1 cellular context compared by ENCODE assay signal in the genomic region with DNA sequence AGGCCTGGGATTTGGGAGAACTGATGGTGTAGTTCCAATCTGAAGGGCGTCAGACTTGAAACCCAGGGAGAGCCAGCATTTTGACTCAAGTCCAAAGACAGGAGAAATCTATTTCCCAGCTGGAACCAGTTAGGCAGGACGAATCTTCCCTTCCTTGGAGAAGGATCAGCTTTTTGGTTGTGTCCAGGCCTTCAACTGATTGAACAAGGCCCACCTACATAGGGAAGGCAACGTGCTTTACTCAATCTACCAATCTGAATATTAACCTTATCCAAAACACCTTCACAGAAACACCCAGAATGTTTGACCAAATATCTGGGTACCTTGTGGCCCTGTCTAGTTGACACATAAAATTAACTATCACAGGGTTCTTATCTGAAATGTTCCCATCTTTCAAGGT.
TF ChIP-seq lines count a peak whose summit lies in the region.

No MANE protein-coding gene starts in this region.

TF ChIP-seq in K562, 482 proteins besides CTCF, POLR2A, EP300 and RAD21:
- TF ChIP-seq, protein P1, sequence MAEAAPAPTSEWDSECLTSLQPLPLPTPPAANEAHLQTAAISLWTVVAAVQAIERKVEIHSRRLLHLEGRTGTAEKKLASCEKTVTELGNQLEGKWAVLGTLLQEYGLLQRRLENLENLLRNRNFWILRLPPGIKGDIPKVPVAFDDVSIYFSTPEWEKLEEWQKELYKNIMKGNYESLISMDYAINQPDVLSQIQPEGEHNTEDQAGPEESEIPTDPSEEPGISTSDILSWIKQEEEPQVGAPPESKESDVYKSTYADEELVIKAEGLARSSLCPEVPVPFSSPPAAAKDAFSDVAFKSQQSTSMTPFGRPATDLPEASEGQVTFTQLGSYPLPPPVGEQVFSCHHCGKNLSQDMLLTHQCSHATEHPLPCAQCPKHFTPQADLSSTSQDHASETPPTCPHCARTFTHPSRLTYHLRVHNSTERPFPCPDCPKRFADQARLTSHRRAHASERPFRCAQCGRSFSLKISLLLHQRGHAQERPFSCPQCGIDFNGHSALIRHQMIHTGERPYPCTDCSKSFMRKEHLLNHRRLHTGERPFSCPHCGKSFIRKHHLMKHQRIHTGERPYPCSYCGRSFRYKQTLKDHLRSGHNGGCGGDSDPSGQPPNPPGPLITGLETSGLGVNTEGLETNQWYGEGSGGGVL (CRISPR knock-in tag; IDR thresholded peaks at IDR 0.05), result no peak
- TF ChIP-seq ZNF134 (CRISPR knock-in tag; conservative IDR thresholded peaks at IDR 0.05), result peak; percentile 90
TF ChIP-seq in K562: peak in this region for 1.
